ENCODE assay signal across 8 cellular contexts in genomic region chr1:15757575-15758401, GRCh38. TPM values are rescaled to one million over a fixed set of nuclear protein-coding genes. Genes with fewer than 3 reads are reported as not detected.
DNase-seq lines count a peak whose midpoint lies in the region; ATAC-seq and TF ChIP-seq lines count a peak whose summit lies in the region.

No MANE protein-coding gene starts in this region.

- H3K36me3 ChIP-seq in mucosa of descending colon (ENCODE audit: low read depth) = no peaks in the 10 kb centered on the region
- no peaks in the 10 kb centered on the region for H3K36me3 ChIP-seq in aorta (ENCODE audit: control insufficient read depth in 1 of 2, insufficient read depth in 2 of 2, low read length in 1 of 2)

- H3K4me1 ChIP-seq in mucosa of descending colon (ENCODE audit: low read depth) = peaks cover 27% of the 10 kb centered on the region
- no peaks in the 10 kb centered on the region for H3K4me1 ChIP-seq in aorta (ENCODE audit: control insufficient read depth in 1 of 2, insufficient read depth in 2 of 2, low read length in 2 of 2)

- no peaks in the 10 kb centered on the region for H3K9me3 Mint-ChIP-seq in stimulated activated naive CD8-positive, alpha-beta T cell treated with anti-CD3 and anti-CD28 coated beads, Interleukin-15, Interleukin-2, amounts not matched to agents 100 ng/mL and 50 ng/mL, for 24 hours

- H3K4me1 Mint-ChIP-seq in stimulated activated naive CD8-positive, alpha-beta T cell treated with anti-CD3 and anti-CD28 coated beads, Interleukin-15, Interleukin-2, amounts not matched to agents 100 ng/mL and 50 ng/mL, for 24 hours (ENCODE audit: low read depth) = peaks cover 14% of the 10 kb centered on the region

- intact Hi-C loops in mucosa of descending colon (cut with DNase I, micrococcal nuclease) = no loop called here
- intact Hi-C loops in aorta (cut with DNase I) = no loop called here

- peak overlapping the region; percentile 22 for H3K4me3 ChIP-seq in mucosa of descending colon
- H3K4me3 ChIP-seq in aorta (ENCODE audit: low read length in 2 of 2) = peak overlapping the region; percentile 98 to 99

- no peak for TF ChIP-seq CTCF in mucosa of descending colon (IDR thresholded peaks at IDR 0.05)

- ATAC-seq in stimulated activated naive CD8-positive, alpha-beta T cell treated with anti-CD3 and anti-CD28 coated beads, Interleukin-15, Interleukin-2, amounts not matched to agents 100 U/mL and 50 U/mL, for 24 hours = no peak
- peak; percentile 56 for ATAC-seq in mucosa of descending colon
- ATAC-seq in aorta (ENCODE audit: low FRiP score) = peak; percentile 45
- ATAC-seq in GM18873 (IDR thresholded peaks at IDR 0.05; ENCODE audit: low FRiP score, unreplicated experiment) = no peak

- peaks cover 52% of the 10 kb centered on the region for H3K27me3 Mint-ChIP-seq in stimulated activated naive CD8-positive, alpha-beta T cell treated with anti-CD3 and anti-CD28 coated beads, Interleukin-15, Interleukin-2, amounts not matched to agents 100 ng/mL and 50 ng/mL, for 24 hours

- H3K4me3 Mint-ChIP-seq in stimulated activated naive CD8-positive, alpha-beta T cell treated with anti-CD3 and anti-CD28 coated beads, Interleukin-15, Interleukin-2, amounts not matched to agents 100 ng/mL and 50 ng/mL, for 24 hours = peak overlapping the region; percentile 39

- H3K27ac ChIP-seq in aorta (ENCODE audit: low read depth in 1 of 2, low read length in 2 of 2) = peak overlapping the region; percentile 87 to 89

- no peaks in the 10 kb centered on the region for H3K27me3 ChIP-seq in aorta (ENCODE audit: control insufficient read depth in 1 of 2, insufficient read depth in 2 of 2, low read length in 1 of 2)

- H3K27ac Mint-ChIP-seq in stimulated activated naive CD8-positive, alpha-beta T cell treated with anti-CD3 and anti-CD28 coated beads, Interleukin-15, Interleukin-2, amounts not matched to agents 100 ng/mL and 50 ng/mL, for 24 hours = no peak overlapping the region

- DNase-seq in stimulated activated naive CD8-positive, alpha-beta T cell treated with anti-CD3 and anti-CD28 coated beads, Interleukin-15, Interleukin-2, amounts not matched to agents 100 U/mL and 50 U/mL, for 24 hours = no peak
- DNase-seq in dermis blood vessel endothelial cell (peak; percentile 46), mucosa of descending colon (peak; percentile 56 to 76 (median 69)), aorta (no peak), T-helper 9 cell (no peak), SHP77 (lab: John Stamatoyannopoulos, UW) (no peak)

- no peaks in the 10 kb centered on the region for H3K9me3 ChIP-seq in mucosa of descending colon
- H3K9me3 ChIP-seq in aorta (ENCODE audit: control insufficient read depth, low read length) = no peaks in the 10 kb centered on the region

- H3K36me3 Mint-ChIP-seq in stimulated activated naive CD8-positive, alpha-beta T cell treated with anti-CD3 and anti-CD28 coated beads, Interleukin-15, Interleukin-2, amounts not matched to agents 100 ng/mL and 50 ng/mL, for 24 hours (ENCODE audit: low read depth) = no peaks in the 10 kb centered on the region

- 2% methylated on average over 25 to 28 of the region's 28 CpGs for WGBS in aorta, 2 donors

RNA-seq across cellular contexts. Expression of gene FBLIM1, which starts 0.8 kb away (rescaled TPM):
- 195 and 296 TPM in 2 replicates for total RNA-seq in dermis blood vessel endothelial cell
- 100 to 1,000 TPM; 154 to 268 (median 260) TPM for total RNA-seq in mucosa of descending colon
- total RNA-seq in aorta = 100 to 1,000 TPM; 418 to 507 TPM
- 100 to 1,000 TPM; 192 to 584 TPM for polyA plus RNA-seq in aorta

RNA-seq across cellular contexts. Expression of gene TMEM82, which starts 15.5 kb away (rescaled TPM):
- not detected in 2 replicates for total RNA-seq in dermis blood vessel endothelial cell
- 10 to 100 TPM in 2 of 3 donors, 1 to 10 TPM in 1; 8.0 to 19.7 (median 16.8) TPM for total RNA-seq in mucosa of descending colon
- total RNA-seq in aorta = not detected
- polyA plus RNA-seq in aorta = 1 to 10 TPM in 1 of 2 donors, not detected in 1; 5.8 TPM

RNA-seq across cellular contexts. Expression of gene SLC25A34, which starts 21.7 kb away (rescaled TPM):
- 0.33 and 1.7 TPM in 2 replicates for total RNA-seq in dermis blood vessel endothelial cell
- total RNA-seq in mucosa of descending colon = 10 to 100 TPM in 1 of 3 donors, 1 to 10 TPM in 2; 6.4 to 15.7 (median 8.1) TPM
- 1 to 10 TPM; 2.5 to 4.3 TPM for total RNA-seq in aorta
- 1 to 10 TPM; 5.6 to 9.8 TPM for polyA plus RNA-seq in aorta

RNA-seq across cellular contexts. Expression of gene UQCRHL, which starts 49.7 kb away (rescaled TPM):
- total RNA-seq in dermis blood vessel endothelial cell = 2.1 and 3.4 TPM in 2 replicates
- total RNA-seq in mucosa of descending colon = 1 to 10 TPM; 1.7 to 2.4 (median 2.1) TPM
- 1 to 10 TPM; 1.2 to 1.3 TPM for total RNA-seq in aorta
- 1 to 10 TPM; 1.3 to 4.6 TPM for polyA plus RNA-seq in aorta

Comparison
In these comparisons a context has a peak if more than half of its experiments do, and no peak if none do; other contexts are left out.
1. ATAC-seq: peak in mucosa of descending colon (single experiment) and aorta (single experiment); none in stimulated activated naive CD8-positive, alpha-beta T cell treated with anti-CD3 and anti-CD28 coated beads, Interleukin-15, Interleukin-2, amounts not matched to agents 100 U/mL and 50 U/mL, for 24 hours (single experiment) and GM18873 (single experiment).
2. DNase-seq: peak in dermis blood vessel endothelial cell (single experiment) and mucosa of descending colon (3 of 3); none in stimulated activated naive CD8-positive, alpha-beta T cell treated with anti-CD3 and anti-CD28 coated beads, Interleukin-15, Interleukin-2, amounts not matched to agents 100 U/mL and 50 U/mL, for 24 hours (single experiment), aorta (0 of 2), T-helper 9 cell (single experiment) and SHP77 (0 of 2).